Comparison of ENCODE assay signal across 1 cellular context in the genomic region with DNA sequence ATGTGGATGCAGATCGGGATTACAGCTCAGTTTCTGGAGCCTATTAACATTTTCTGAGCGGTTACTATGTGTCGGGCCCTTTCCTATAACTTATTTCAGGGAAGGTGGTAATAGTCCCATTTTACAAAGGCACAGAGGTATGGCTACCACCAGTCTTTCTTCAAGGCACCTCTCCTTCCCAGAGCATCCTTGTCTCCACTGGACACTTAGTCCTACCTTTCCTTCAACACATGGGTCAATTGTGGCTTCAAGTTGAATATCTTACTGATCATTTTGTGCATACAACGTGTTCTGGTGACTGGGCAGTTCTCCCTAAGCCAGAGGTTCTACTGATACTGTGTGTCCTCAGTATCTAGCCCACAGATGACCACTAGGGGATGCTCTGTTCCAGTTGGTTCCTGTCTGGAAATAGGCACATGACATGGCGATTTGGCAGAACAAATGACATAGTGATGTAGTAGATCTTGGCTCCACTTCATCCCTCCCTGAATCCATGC.
TF ChIP-seq lines count a peak whose summit lies in the region.

No MANE protein-coding gene starts in this region.

TF ChIP-seq in H1, 55 proteins besides CTCF, POLR2A, EP300 and RAD21 (continued from another document):
- TF ChIP-seq YY1 (IDR thresholded peaks at IDR 0.05; ENCODE audit: low read depth, low read length) = peak; percentile 58; the same call in 1 of the 2 replicates
